Comparison of ENCODE assay signal across 1 cellular context in genomic region chr19:50723069-50723468, GRCh38.
TF ChIP-seq lines count a peak whose summit lies in the region.

CLEC11A (plus strand) TSS chr19:50723364; CDS start chr19:50723526, 162 bp downstream.

TF ChIP-seq in SK-N-SH, 30 proteins besides CTCF, POLR2A, EP300 and RAD21 (continued from another document):
- TF ChIP-seq IRF3 (IDR thresholded peaks at IDR 0.05; ENCODE audit: low read depth, low read length) (no peak), MEF2A (IDR thresholded peaks at IDR 0.05; ENCODE audit: borderline replicate concordance, low read depth) (no peak), REST (IDR thresholded peaks at IDR 0.05; ENCODE audit: low read depth, low read length) (no peak), GATA2 (CRISPR knock-in tag; IDR thresholded peaks at IDR 0.05) (no peak), TAF1 (IDR thresholded peaks at IDR 0.05; ENCODE audit: borderline replicate concordance, low read depth, low read length) (no peak), FOXM1 (IDR thresholded peaks at IDR 0.05; ENCODE audit: low read depth) (no peak), ELF1 (IDR thresholded peaks at IDR 0.05) (no peak), NRF1 (IDR thresholded peaks at IDR 0.05; ENCODE audit: low read depth, low read length) (no peak), YY1 (IDR thresholded peaks at IDR 0.05; ENCODE audit: low read depth) (no peak), FOSL2 (IDR thresholded peaks at IDR 0.05; ENCODE audit: borderline replicate concordance, low read depth) (no peak)
